Comparison of ENCODE assay signal across 21 cellular contexts in genomic region chr15:31555022-31555421, GRCh38.
"Had no signal": no experiment of that assay in that cellular context is flagged by ENCODE, and none has a peak within 500 bp of the region (broad histone marks: within the 10 kb centered on the region; RNA-seq: fewer than 3 reads in every experiment).

No MANE protein-coding gene starts in this region.

- H3K4me1 ChIP-seq: body of pancreas, SJCRH30 had no signal

- H3K4me2 ChIP-seq: SK-N-SH had no signal

- H3K27ac ChIP-seq: SJCRH30, WERI-Rb-1 had no signal

- H3K27me3 Mint-ChIP-seq: activated CD4-positive, alpha-beta T cell treated with anti-CD3 and anti-CD28 coated beads for 36 hours had no signal

- H3K9me3 Mint-ChIP-seq: activated CD8-positive, alpha-beta T cell treated with anti-CD3 and anti-CD28 coated beads for 36 hours; activated naive CD8-positive, alpha-beta T cell treated with anti-CD3 and anti-CD28 coated beads, Interleukin-2, amount 10 ng/mL, durations not matched to agents 7 days and 5 days; activated T-helper 2 cell treated with anti-CD3 and anti-CD28 coated beads, Interferon-gamma antibody, Interleukin-2, Interleukin-4, amounts not matched to agents 10 μg/mL and 5 μg/mL and 100 μg/mL, durations not matched to agents 14 hours and 24 hours and 36 hours; T-helper 2 cell treated with Interferon-gamma antibody and Interleukin-4, amounts not matched to agents 5 μg/mL and 100 μg/mL, for 36 hours had no signal

- H3K27ac Mint-ChIP-seq: activated CD4-positive, alpha-beta T cell treated with anti-CD3 and anti-CD28 coated beads for 36 hours; activated CD8-positive, alpha-beta T cell treated with anti-CD3 and anti-CD28 coated beads for 36 hours; activated naive CD8-positive, alpha-beta T cell treated with anti-CD3 and anti-CD28 coated beads, Interleukin-2, amount 10 ng/mL, durations not matched to agents 7 days and 5 days; activated T-cell treated with anti-CD3 and anti-CD28 coated beads, Interleukin-2, amount 50 U/mL, for 72 hours; activated T-helper 2 cell treated with anti-CD3 and anti-CD28 coated beads, Interferon-gamma antibody, Interleukin-2, Interleukin-4, amounts not matched to agents 10 μg/mL and 5 μg/mL and 100 μg/mL, durations not matched to agents 14 hours and 24 hours and 36 hours; T-helper 2 cell treated with Interferon-gamma antibody and Interleukin-4, amounts not matched to agents 5 μg/mL and 100 μg/mL, for 36 hours had no signal

- H3K9ac ChIP-seq: SK-N-SH had no signal

- H3K4me3 ChIP-seq: body of pancreas, K562, SJCRH30 had no signal

- ATAC-seq: activated CD4-positive, alpha-beta T cell treated with anti-CD3 and anti-CD28 coated beads for 36 hours; activated CD8-positive, alpha-beta T cell treated with anti-CD3 and anti-CD28 coated beads for 36 hours; activated T-cell treated with anti-CD3 and anti-CD28 coated beads, Interleukin-2, amount 50 U/mL, for 72 hours; K562 had no signal

- H3K36me3 ChIP-seq: SJCRH30, WERI-Rb-1 had no signal

- H3K27me3 ChIP-seq: body of pancreas, SJCRH30 had no signal

- H3K4me3 Mint-ChIP-seq: activated CD4-positive, alpha-beta T cell treated with anti-CD3 and anti-CD28 coated beads for 36 hours; activated CD8-positive, alpha-beta T cell treated with anti-CD3 and anti-CD28 coated beads for 36 hours; activated naive CD8-positive, alpha-beta T cell treated with anti-CD3 and anti-CD28 coated beads, Interleukin-2, amount 10 ng/mL, durations not matched to agents 7 days and 5 days; activated T-cell treated with anti-CD3 and anti-CD28 coated beads, Interleukin-2, amount 50 U/mL, for 72 hours; T-helper 2 cell treated with Interferon-gamma antibody and Interleukin-4, amounts not matched to agents 5 μg/mL and 100 μg/mL, for 36 hours had no signal

- H3K36me3 Mint-ChIP-seq: activated naive CD8-positive, alpha-beta T cell treated with anti-CD3 and anti-CD28 coated beads, Interleukin-2, amount 10 ng/mL, durations not matched to agents 7 days and 5 days had no signal

- DNase-seq: activated CD4-positive, alpha-beta T cell treated with anti-CD3 and anti-CD28 coated beads for 36 hours; activated CD4-positive, alpha-beta T cell treated with anti-CD3 and anti-CD28 coated beads, Interleukin-2, amount 50 U/mL, for 1 hour; activated CD8-positive, alpha-beta memory T cell treated with anti-CD3 and anti-CD28 coated beads, Interleukin-2, amount 50 U/mL, for 4 hours; activated CD8-positive, alpha-beta T cell treated with anti-CD3 and anti-CD28 coated beads for 36 hours; activated naive CD4-positive, alpha-beta T cell treated with anti-CD3 and anti-CD28 coated beads, Interleukin-2, amount 50 U/mL, for 16 hours; activated naive CD8-positive, alpha-beta T cell treated with anti-CD3 and anti-CD28 coated beads, Interleukin-2, amount 10 ng/mL, durations not matched to agents 7 days and 5 days; activated T-cell treated with anti-CD3 and anti-CD28 coated beads, Interleukin-2, amount 50 U/mL, for 72 hours; Karpas-422; MM.1S; NCI-H1105; NCI-H1436; NCI-H1694 treated with DMSO at 0.1 percent for 48 hours; NCI-H2029 treated with DMSO at 0.1 percent for 48 hours; NCI-H524; SJCRH30; SK-N-SH; WERI-Rb-1 had no signal

- H3K9me3 ChIP-seq: body of pancreas, SJCRH30, SK-N-SH had no signal
